Comparison of ENCODE assay signal across 9 cellular contexts in genomic region chr11:129853508-129854228, GRCh38. TPM values are rescaled to one million over a fixed set of nuclear protein-coding genes. Genes with fewer than 3 reads are reported as not detected.
DNase-seq lines count a peak whose midpoint lies in the region; ATAC-seq and TF ChIP-seq lines count a peak whose summit lies in the region.
"Had no signal": no experiment of that assay in that cellular context is flagged by ENCODE, and none has a peak within 500 bp of the region (broad histone marks: within the 10 kb centered on the region; RNA-seq: fewer than 3 reads in every experiment).

No MANE protein-coding gene starts in this region.

- peak overlapping the region; percentile 97 for H3K27ac Mint-ChIP-seq in T-helper 17 cell
- H3K27ac Mint-ChIP-seq in central memory CD8-positive, alpha-beta T cell (ENCODE audit: low read depth) = peak overlapping the region; percentile 52

- peak overlapping the region; percentile 78 for H3K4me3 Mint-ChIP-seq in T-helper 17 cell
- H3K4me3 Mint-ChIP-seq in central memory CD8-positive, alpha-beta T cell = peak overlapping the region; percentile 13

- H3K9me3 Mint-ChIP-seq in central memory CD8-positive, alpha-beta T cell = no peaks in the 10 kb centered on the region
- H3K9me3 Mint-ChIP-seq: naive B cell had no signal

- H3K27me3 Mint-ChIP-seq in T-helper 17 cell = no peaks in the 10 kb centered on the region
- H3K27me3 Mint-ChIP-seq in central memory CD8-positive, alpha-beta T cell = no peaks in the 10 kb centered on the region

- peak; percentile 94 for ATAC-seq in T-helper 17 cell
- peak; percentile 87 for ATAC-seq in central memory CD8-positive, alpha-beta T cell (replicated peaks; ENCODE audit: extremely low read depth, poor library complexity, severe bottlenecking)
- ATAC-seq in HG03196 (IDR thresholded peaks at IDR 0.05; ENCODE audit: unreplicated experiment) = no peak
- no peak for ATAC-seq in GM18505 (IDR thresholded peaks at IDR 0.05; ENCODE audit: unreplicated experiment)

- in situ Hi-C loops in GM13977 (cut with MboI; ENCODE audit: low pct_unique_long_range_greater_than_20kb, low sequenced_read_pairs, unreplicated experiment) = no loop called here

- peaks cover 4% of the 10 kb centered on the region for H3K36me3 Mint-ChIP-seq in T-helper 17 cell (ENCODE audit: low read depth)
- H3K36me3 Mint-ChIP-seq in central memory CD8-positive, alpha-beta T cell (ENCODE audit: insufficient read depth) = no peaks in the 10 kb centered on the region
- H3K36me3 Mint-ChIP-seq: naive B cell had no signal

- no peaks in the 10 kb centered on the region for H3K9me3 ChIP-seq in T-helper 17 cell (ENCODE audit: control insufficient read depth, low read length, poor library complexity, severe bottlenecking)

- H3K4me1 Mint-ChIP-seq in T-helper 17 cell = peaks cover 30% of the 10 kb centered on the region
- H3K4me1 Mint-ChIP-seq in central memory CD8-positive, alpha-beta T cell = peaks cover 22% of the 10 kb centered on the region
- H3K4me1 Mint-ChIP-seq: naive B cell had no signal

- DNase-seq in SIG-M5 treated with dmso at 0.1 percent for 504 hours (lab: John Stamatoyannopoulos, UW; ENCODE audit: unreplicated experiment) (peak; percentile 44), SIG-M5 (lab: John Stamatoyannopoulos, UW) (no peak), T-helper 17 cell (peak in 2 of 3 donors; percentile 59 to 65), GM13977 (ENCODE audit: low spot score) (no peak)
- DNase-seq in central memory CD8-positive, alpha-beta T cell (ENCODE audit: low spot score in 2 of 2) = peak; percentile 34 to 47
- peak; percentile 25 for DNase-seq in stimulated activated CD4-positive, alpha-beta T cell treated with anti-CD3 and anti-CD28 coated beads, Interleukin-12 subunit alpha, Interleukin-12 subunit beta, amount 100 ng/mL, for 4 hours
- DNase-seq: naive B cell had no signal

- no peak for TF ChIP-seq POLR2A in GM18505 (IDR thresholded peaks at IDR 0.05; ENCODE audit: borderline replicate concordance, extremely low read depth, insufficient read depth, insufficient read length)

- no peak for TF ChIP-seq CTCF in GM13977 (IDR thresholded peaks at IDR 0.05; ENCODE audit: extremely low read depth, insufficient read depth, missing control alignments)

RNA-seq across cellular contexts. Expression of gene TMEM45B, which starts 38.0 kb away (rescaled TPM):
- 1 to 10 TPM; 4.4 to 4.8 TPM for total RNA-seq in T-helper 17 cell

RNA-seq across cellular contexts. Expression of gene NFRKB, which starts 41.7 kb away (rescaled TPM):
- total RNA-seq in T-helper 17 cell = 10 to 100 TPM; 53.6 to 61.1 TPM

Comparison
In these comparisons a context has a peak if more than half of its experiments do, and no peak if none do; other contexts are left out.
1. DNase-seq: peak in SIG-M5 treated with dmso at 0.1 percent for 504 hours (single experiment), T-helper 17 cell (2 of 3), central memory CD8-positive, alpha-beta T cell (2 of 2) and stimulated activated CD4-positive, alpha-beta T cell treated with anti-CD3 and anti-CD28 coated beads, Interleukin-12 subunit alpha, Interleukin-12 subunit beta, amount 100 ng/mL, for 4 hours (single experiment); none in SIG-M5 (single experiment) and GM13977 (single experiment).
2. ATAC-seq: peak in T-helper 17 cell (single experiment) and central memory CD8-positive, alpha-beta T cell (single experiment); none in HG03196 (single experiment) and GM18505 (single experiment).